19 cellular contexts compared by ENCODE assay signal in genomic region chr7:41578700-41579099, GRCh38.
DNase-seq lines count a peak whose midpoint lies in the region; ATAC-seq and FAIRE-seq lines count a peak whose summit lies in the region.
"Had no signal": no experiment of that assay in that cellular context is flagged by ENCODE, and none has a peak within 500 bp of the region (broad histone marks: within the 10 kb centered on the region; RNA-seq: fewer than 3 reads in every experiment).

No MANE protein-coding gene starts in this region.

- peak; percentile 69 for DNase-seq in Daoy (ENCODE audit: low read depth)
- peak; percentile 76 for DNase-seq in H4 (ENCODE audit: low spot score)
- DNase-seq in RCC 7860 (ENCODE audit: low spot score) = peak; percentile 45
- DNase-seq in foreskin melanocyte = peak; percentile 24
- no peak for DNase-seq in NCI-H510A (lab: John Stamatoyannopoulos, UW)
- no peak for DNase-seq in CD1c-positive myeloid dendritic cell (ENCODE audit: extremely low spot score)
- DNase-seq: CD4-positive, alpha-beta memory T cell; DMS153; GM23248; MG63; NCI-H1105; NCI-H1694 treated with DMSO at 0.1 percent for 48 hours; NCI-H510A treated with DMSO at 0.1 percent for 48 hours; NCI-H774; SW 1271; T-helper 2 cell had no signal

- H3K4me3 Mint-ChIP-seq in stimulated activated memory B cell treated with anti-CD40 and anti-IgM and Interleukin-4, amounts not matched to agents 10 μg/mL and 1 μg/mL and 100 μg/mL, for 72 hours = no peak overlapping the region
- H3K4me3 Mint-ChIP-seq: CD4-positive, alpha-beta memory T cell had no signal

- H3K4me1 Mint-ChIP-seq in stimulated activated memory B cell treated with anti-CD40 and anti-IgM and Interleukin-4, amounts not matched to agents 10 μg/mL and 1 μg/mL and 100 μg/mL, for 72 hours = no peaks in the 10 kb centered on the region
- H3K4me1 Mint-ChIP-seq: CD4-positive, alpha-beta memory T cell had no signal

- no peak for ATAC-seq in stimulated activated memory B cell treated with anti-CD40 and anti-IgM and Interleukin-4, amounts not matched to agents 10 μg/mL and 1 μg/mL and 100 μg/mL, for 72 hours
- no peak for ATAC-seq in GM18519 (IDR thresholded peaks at IDR 0.05; ENCODE audit: low FRiP score, unreplicated experiment)
- ATAC-seq: A549 had no signal

- H3K36me3 Mint-ChIP-seq in stimulated activated memory B cell treated with anti-CD40 and anti-IgM and Interleukin-4, amounts not matched to agents 10 μg/mL and 1 μg/mL and 100 μg/mL, for 72 hours = no peaks in the 10 kb centered on the region
- H3K36me3 Mint-ChIP-seq: CD4-positive, alpha-beta memory T cell had no signal

- H3K9me3 Mint-ChIP-seq in stimulated activated memory B cell treated with anti-CD40 and anti-IgM and Interleukin-4, amounts not matched to agents 10 μg/mL and 1 μg/mL and 100 μg/mL, for 72 hours = no peaks in the 10 kb centered on the region

- H3K27me3 Mint-ChIP-seq in stimulated activated memory B cell treated with anti-CD40 and anti-IgM and Interleukin-4, amounts not matched to agents 10 μg/mL and 1 μg/mL and 100 μg/mL, for 72 hours = peaks cover 26% of the 10 kb centered on the region
- H3K27me3 Mint-ChIP-seq: CD4-positive, alpha-beta memory T cell had no signal

- no peak overlapping the region for H3K27ac Mint-ChIP-seq in stimulated activated memory B cell treated with anti-CD40 and anti-IgM and Interleukin-4, amounts not matched to agents 10 μg/mL and 1 μg/mL and 100 μg/mL, for 72 hours
- H3K27ac Mint-ChIP-seq: CD4-positive, alpha-beta memory T cell had no signal

- no peak for FAIRE-seq in RCC 7860 (lab: Jason Lieb, UNC)
- FAIRE-seq: A549 had no signal

Comparison
In these comparisons a context has a peak if more than half of its experiments do, and no peak if none do; other contexts are left out.
1. DNase-seq: peak in Daoy (single experiment), H4 (single experiment), RCC 7860 (single experiment) and foreskin melanocyte (single experiment); none in NCI-H510A (single experiment) and CD1c-positive myeloid dendritic cell (single experiment).